8 cellular contexts compared by ENCODE assay signal in genomic region chr1:39132505-39133339, GRCh38.
A peak's percentile ranks its signal among the peaks of the same experiment; 100 is the strongest.
DNase-seq lines count a peak whose midpoint lies in the region; ATAC-seq and TF ChIP-seq lines count a peak whose summit lies in the region.

No MANE protein-coding gene starts in this region.

- peak overlapping the region; percentile 79 for H3K18ac ChIP-seq in IMR-90 (ENCODE audit: low read depth, low read length)

- peak overlapping the region; percentile 64 for H2BK5ac ChIP-seq in IMR-90 (ENCODE audit: low read depth, low read length, poor library complexity, severe bottlenecking)

- WGBS in IMR-90 (ENCODE audit: extremely low coverage in 2 of 2, insufficient read length in 1 of 2), 2 experiments = 48% methylated on average over 5 of the region's 9 CpGs; no CpG with 5 or more reads in 1 of the 2 experiments

- H2AFZ ChIP-seq in IMR-90 (replicated peaks; ENCODE audit: low read length, poor library complexity) = peak overlapping the region; percentile 68

- H2BK20ac ChIP-seq in IMR-90 (ENCODE audit: low read depth, low read length) = peak overlapping the region; percentile 12; the same call in 1 of the 2 replicates

- peak overlapping the region; percentile 34 for H3K4me2 ChIP-seq in IMR-90 (ENCODE audit: low read depth, low read length)

- H3K27me3 ChIP-seq in IMR-90 (ENCODE audit: control insufficient read depth, insufficient read depth, low read length) = no peaks in the 10 kb centered on the region

- ATAC-seq in IMR-90 (ENCODE audit: low read depth) = peak; percentile 22
- no peak for ATAC-seq in HG02610 (IDR thresholded peaks at IDR 0.05; ENCODE audit: unreplicated experiment)
- ATAC-seq in GM21737 (IDR thresholded peaks at IDR 0.05; ENCODE audit: unreplicated experiment) = no peak
- no peak for ATAC-seq in HG03354 (IDR thresholded peaks at IDR 0.05; ENCODE audit: poor library complexity, severe bottlenecking, unreplicated experiment)

- peaks cover 2% of the 10 kb centered on the region; the same call in 1 of the 2 replicates for H3K36me3 ChIP-seq in IMR-90 (ENCODE audit: control insufficient read depth, insufficient read depth, low read length)

- no peaks in the 10 kb centered on the region for H3K9me3 ChIP-seq in IMR-90 (ENCODE audit: control insufficient read depth, insufficient read depth, low read length)

- H2AK5ac ChIP-seq in IMR-90 (ENCODE audit: low read depth, low read length) = peak overlapping the region; percentile 88

- H2AK9ac ChIP-seq in IMR-90 (replicated peaks; ENCODE audit: low read depth, low read length, poor library complexity) = peak overlapping the region; percentile 56

- POLR2A ChIA-PET in IMR-90 (lab: Charles Lee; ENCODE audit: unreplicated experiment) = interaction anchor here (0.6 to 1.5 kb wide), 2 partner anchors 9 to 29 kb away, joined by 3 to 4 read pairs; no protein-coding TSS in a partner anchor

- H3K4me1 ChIP-seq in IMR-90 (ENCODE audit: control insufficient read depth, insufficient read depth, low read length) = peaks cover 37% of the 10 kb centered on the region

- no peak overlapping the region; the same call in 1 of the 2 replicates for H3K56ac ChIP-seq in IMR-90 (ENCODE audit: extremely low read depth, insufficient read depth, low read length)

- CTCF ChIA-PET in IMR-90 (lab: Yijun Ruan, JAX) = interaction anchor here (0.9 to 1.3 kb wide), 3 partner anchors 8 to 57 kb away, joined by 3 read pairs; no protein-coding TSS in a partner anchor

- TF ChIP-seq POLR2A in IMR-90 (IDR thresholded peaks at IDR 0.05; ENCODE audit: low read depth, low read length) = no peak

- in situ Hi-C loops in IMR-90 (cut with MboI; ENCODE audit: low sequenced_read_pairs) = no loop called here
- in situ Hi-C loops in GM13976 (cut with MboI; ENCODE audit: low sequenced_read_pairs, unreplicated experiment) = no loop called here

- peaks cover 44% of the 10 kb centered on the region for H4K20me1 ChIP-seq in IMR-90 (ENCODE audit: insufficient read depth, low read length)

- no peak overlapping the region for H3K9ac ChIP-seq in IMR-90 (ENCODE audit: low read depth, low read length)

- intact Hi-C loops in IMR-90 (cut with micrococcal nuclease) = loop anchor here (10.0 kb wide), 1 partner anchor 122 kb away; no protein-coding TSS in a partner anchor

- peaks cover 26 to 79% of the 10 kb centered on the region in 2 experiments for H3K79me1 ChIP-seq in IMR-90 (ENCODE audit: low read depth in 1 of 2, low read length in 2 of 2)

- H3K23ac ChIP-seq in IMR-90 (ENCODE audit: low read depth, low read length) = peak overlapping the region; percentile 48

- no peak for TF ChIP-seq RAD21 in IMR-90 (IDR thresholded peaks at IDR 0.05; ENCODE audit: low read length)

- H4K91ac ChIP-seq in IMR-90 (ENCODE audit: insufficient read depth, low read depth, low read length) = peak overlapping the region; percentile 60

- peak overlapping the region; percentile 71 for H3K14ac ChIP-seq in IMR-90 (replicated peaks; ENCODE audit: low read depth, low read length)

- peak overlapping the region; percentile 81 for H4K5ac ChIP-seq in IMR-90 (ENCODE audit: low read depth, low read length)

- dilution Hi-C loops in IMR-90 (cut with HindIII; ENCODE audit: low sequenced_read_pairs, unreplicated experiment) = no loop called here

- H3K9me1 ChIP-seq in IMR-90 (ENCODE audit: insufficient read depth, low read length) = peaks cover 31% of the 10 kb centered on the region

- H3K4ac ChIP-seq in IMR-90 (ENCODE audit: low read depth, low read length) = peak overlapping the region; percentile 79

- H3K4me3 ChIP-seq in IMR-90 (ENCODE audit: insufficient read depth, low read depth, low read length) (no peak overlapping the region), skin epidermis (no peak overlapping the region)

- DNase-seq in IMR-90 (peak; percentile 57), astrocyte of the hippocampus (ENCODE audit: low read depth, low spot score) (peak; percentile 55), iPS-NIHi11 (ENCODE audit: low spot score) (peak; percentile 83), GM13976 (ENCODE audit: low spot score) (no peak)

- peak overlapping the region; percentile 39 to 80 for H4K8ac ChIP-seq in IMR-90 (ENCODE audit: low read depth in 2 of 2, low read length in 2 of 2)

- no TSS peak for BruUV-seq in IMR-90 (replicated peaks; lab: Mats Ljungman, UMichigan)

- H2BK15ac ChIP-seq in IMR-90 (ENCODE audit: low read depth, low read length) = peak overlapping the region; percentile 50; the same call in 1 of the 3 replicates

- TF ChIP-seq CTCF in IMR-90 (conservative IDR thresholded peaks at IDR 0.05; ENCODE audit: low read depth, low read length) (no peak), GM13976 (IDR thresholded peaks at IDR 0.05; ENCODE audit: borderline replicate concordance, control extremely low read depth, extremely low read depth, insufficient read depth, missing control alignments) (no peak)

- peak overlapping the region; percentile 69; the same call in 1 of the 2 replicates for H2BK120ac ChIP-seq in IMR-90 (ENCODE audit: low read depth, low read length)

- peak overlapping the region; percentile 51 for H3K27ac ChIP-seq in IMR-90 (ENCODE audit: insufficient read depth, low read length)
- peak overlapping the region in 19 of 21 experiments; percentile 16 to 88 (median 75) for H3K27ac ChIP-seq in skin epidermis

TF ChIP-seq in IMR-90, 13 proteins besides CTCF, POLR2A, EP300 and RAD21:
- TF ChIP-seq USF2 (IDR thresholded peaks at IDR 0.05; ENCODE audit: low read depth, low read length) = 0 out of 2 replicates have a peak, but pooled peaks have one; percentile 21
- TF ChIP-seq FOS (IDR thresholded peaks at IDR 0.05; ENCODE audit: low read depth, low read length) = no peak
- no peak for TF ChIP-seq NFE2L2 (IDR thresholded peaks at IDR 0.05; ENCODE audit: low read depth, low read length)
